ENCODE assay signal across 8 cellular contexts in the genomic region with DNA sequence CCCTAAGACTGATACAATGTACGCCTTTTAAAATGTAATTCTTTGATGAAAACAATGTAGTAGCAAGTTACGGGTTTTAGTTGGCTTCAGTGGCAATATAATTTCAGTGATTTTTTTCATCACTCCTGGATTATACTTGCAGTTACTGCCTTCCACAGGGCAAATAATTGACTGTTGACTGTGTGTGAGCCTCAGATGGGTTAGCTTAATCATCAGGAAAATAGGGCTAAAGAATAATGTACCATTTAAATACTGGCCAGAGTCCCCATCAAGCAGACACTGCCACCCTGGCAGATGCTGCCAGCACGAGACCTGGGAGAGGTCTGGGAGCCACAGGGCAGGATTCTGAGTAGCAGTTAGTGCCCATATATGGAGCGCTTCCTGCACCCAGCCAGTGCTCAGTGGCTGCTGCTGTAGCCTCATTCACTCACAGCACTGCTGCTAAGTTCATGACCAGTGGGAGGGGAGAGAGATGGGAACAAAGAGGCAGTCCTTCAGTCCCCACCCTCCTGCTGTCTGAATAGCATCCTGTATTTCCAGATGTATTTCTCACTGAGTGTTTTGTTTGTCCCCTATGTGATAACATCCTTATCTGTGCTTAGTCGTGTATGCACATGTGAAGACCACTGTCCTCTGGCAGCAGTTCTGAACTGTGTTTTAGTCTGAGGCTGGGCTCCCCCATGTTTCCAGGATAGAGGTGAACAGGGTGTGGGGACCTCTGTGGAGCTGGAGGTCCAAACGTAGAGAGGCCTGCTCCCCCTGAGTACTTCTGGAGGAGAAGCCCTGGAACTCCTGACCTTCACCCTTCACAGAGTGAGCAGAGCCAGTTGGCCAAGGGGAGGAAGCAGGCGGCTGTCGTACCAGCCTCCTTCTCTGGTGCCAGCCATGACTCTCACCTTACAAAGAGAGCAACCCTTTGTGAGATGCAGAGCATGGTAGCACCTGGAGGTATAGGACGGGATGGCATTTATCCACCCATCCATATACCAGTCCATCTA.
DNase-seq lines count a peak whose midpoint lies in the region; ATAC-seq and TF ChIP-seq lines count a peak whose summit lies in the region.

No MANE protein-coding gene starts in this region.

- no peaks in the 10 kb centered on the region for H3K9me3 ChIP-seq in CD4-positive, alpha-beta T cell (ENCODE audit: control insufficient read depth, low read length)

- intact Hi-C loops in CD4-positive, alpha-beta T cell (cut with DNase I, micrococcal nuclease): loop anchor here (5.0 kb wide), 2 partner anchors 117 to 137 kb away; no protein-coding TSS in a partner anchor
- intact Hi-C loops in activated naive CD4-positive, alpha-beta T cell treated with anti-CD3 and anti-CD28 coated beads for 36 hours (cut with micrococcal nuclease): no loop called here

- peak overlapping the region; percentile 30 for H3K4me3 Mint-ChIP-seq in CD4-positive, alpha-beta T cell
- no peak overlapping the region for H3K4me3 Mint-ChIP-seq in activated naive CD4-positive, alpha-beta T cell treated with anti-CD3 and anti-CD28 coated beads for 36 hours

- ATAC-seq in CD4-positive, alpha-beta T cell (ENCODE audit: poor library complexity): peak; percentile 86
- no peak for ATAC-seq in HG02840 (IDR thresholded peaks at IDR 0.05; ENCODE audit: low FRiP score, unreplicated experiment)
- no peak for ATAC-seq in GM19395 (IDR thresholded peaks at IDR 0.05; ENCODE audit: unreplicated experiment)
- no peak for ATAC-seq in HG03135 (IDR thresholded peaks at IDR 0.05; ENCODE audit: unreplicated experiment)

- H3K36me3 Mint-ChIP-seq in CD4-positive, alpha-beta T cell (ENCODE audit: low read depth): peaks cover 5% of the 10 kb centered on the region
- H3K36me3 Mint-ChIP-seq in activated naive CD4-positive, alpha-beta T cell treated with anti-CD3 and anti-CD28 coated beads for 36 hours (ENCODE audit: low read depth): peaks cover 4% of the 10 kb centered on the region

- H3K4me3 ChIP-seq in Jurkat, Clone E6-1 (ENCODE audit: low read length): no peak overlapping the region

- peak overlapping the region; percentile 73 for H3K27ac Mint-ChIP-seq in CD4-positive, alpha-beta T cell
- no peak overlapping the region for H3K27ac Mint-ChIP-seq in activated naive CD4-positive, alpha-beta T cell treated with anti-CD3 and anti-CD28 coated beads for 36 hours

- CTCF ChIA-PET in CD4-positive, alpha-beta T cell (lab: Charles Lee): no interaction called here
- CTCF ChIA-PET in activated naive CD4-positive, alpha-beta T cell treated with anti-CD3 and anti-CD28 coated beads for 36 hours (lab: Charles Lee): interaction anchor here (4.5 kb wide), 1 partner anchor 17 kb away, joined by 27 read pairs; no protein-coding TSS in a partner anchor

- H3K27ac ChIP-seq in CD4-positive, alpha-beta T cell (ENCODE audit: low read depth, low read length): no peak overlapping the region

- no peaks in the 10 kb centered on the region for H3K9me3 Mint-ChIP-seq in CD4-positive, alpha-beta T cell
- no peaks in the 10 kb centered on the region for H3K9me3 Mint-ChIP-seq in activated naive CD4-positive, alpha-beta T cell treated with anti-CD3 and anti-CD28 coated beads for 36 hours

- H3K27me3 Mint-ChIP-seq in CD4-positive, alpha-beta T cell: no peaks in the 10 kb centered on the region
- no peaks in the 10 kb centered on the region for H3K27me3 Mint-ChIP-seq in activated naive CD4-positive, alpha-beta T cell treated with anti-CD3 and anti-CD28 coated beads for 36 hours (ENCODE audit: low read depth)

- DNase-seq in CD4-positive, alpha-beta T cell: peak in 8 of 10 experiments; percentile 15 to 57 (median 20)
- DNase-seq in Jurkat, Clone E6-1 (ENCODE audit: low read depth, low spot score): peak; percentile 86
- peak; percentile 51 for DNase-seq in activated naive CD4-positive, alpha-beta T cell treated with anti-CD3 and anti-CD28 coated beads for 36 hours
- DNase-seq in kidney tubule cell (ENCODE audit: low spot score): peak; percentile 41
- no peak for DNase-seq in NCI-H2081 (lab: John Stamatoyannopoulos, UW)

- TF ChIP-seq CTCF in CD4-positive, alpha-beta T cell (IDR thresholded peaks at IDR 0.05): no peak

- POLR2A ChIA-PET in CD4-positive, alpha-beta T cell (lab: Charles Lee): no interaction called here

- no peaks in the 10 kb centered on the region for H3K27me3 ChIP-seq in CD4-positive, alpha-beta T cell (ENCODE audit: control insufficient read depth, insufficient read depth, low read length)

- peaks cover 52% of the 10 kb centered on the region for H3K4me1 Mint-ChIP-seq in CD4-positive, alpha-beta T cell (ENCODE audit: low read depth)
- peaks cover 32% of the 10 kb centered on the region for H3K4me1 Mint-ChIP-seq in activated naive CD4-positive, alpha-beta T cell treated with anti-CD3 and anti-CD28 coated beads for 36 hours (ENCODE audit: low read depth)

Comparison
In these comparisons a context has a peak if more than half of its experiments do, and no peak if none do; other contexts are left out.
1. DNase-seq: peak in CD4-positive, alpha-beta T cell (8 of 10), Jurkat, Clone E6-1 (single experiment), activated naive CD4-positive, alpha-beta T cell treated with anti-CD3 and anti-CD28 coated beads for 36 hours (single experiment) and kidney tubule cell (single experiment); none in NCI-H2081 (0 of 2).